ENCODE assay signal across 1 cellular context in the genomic region with DNA sequence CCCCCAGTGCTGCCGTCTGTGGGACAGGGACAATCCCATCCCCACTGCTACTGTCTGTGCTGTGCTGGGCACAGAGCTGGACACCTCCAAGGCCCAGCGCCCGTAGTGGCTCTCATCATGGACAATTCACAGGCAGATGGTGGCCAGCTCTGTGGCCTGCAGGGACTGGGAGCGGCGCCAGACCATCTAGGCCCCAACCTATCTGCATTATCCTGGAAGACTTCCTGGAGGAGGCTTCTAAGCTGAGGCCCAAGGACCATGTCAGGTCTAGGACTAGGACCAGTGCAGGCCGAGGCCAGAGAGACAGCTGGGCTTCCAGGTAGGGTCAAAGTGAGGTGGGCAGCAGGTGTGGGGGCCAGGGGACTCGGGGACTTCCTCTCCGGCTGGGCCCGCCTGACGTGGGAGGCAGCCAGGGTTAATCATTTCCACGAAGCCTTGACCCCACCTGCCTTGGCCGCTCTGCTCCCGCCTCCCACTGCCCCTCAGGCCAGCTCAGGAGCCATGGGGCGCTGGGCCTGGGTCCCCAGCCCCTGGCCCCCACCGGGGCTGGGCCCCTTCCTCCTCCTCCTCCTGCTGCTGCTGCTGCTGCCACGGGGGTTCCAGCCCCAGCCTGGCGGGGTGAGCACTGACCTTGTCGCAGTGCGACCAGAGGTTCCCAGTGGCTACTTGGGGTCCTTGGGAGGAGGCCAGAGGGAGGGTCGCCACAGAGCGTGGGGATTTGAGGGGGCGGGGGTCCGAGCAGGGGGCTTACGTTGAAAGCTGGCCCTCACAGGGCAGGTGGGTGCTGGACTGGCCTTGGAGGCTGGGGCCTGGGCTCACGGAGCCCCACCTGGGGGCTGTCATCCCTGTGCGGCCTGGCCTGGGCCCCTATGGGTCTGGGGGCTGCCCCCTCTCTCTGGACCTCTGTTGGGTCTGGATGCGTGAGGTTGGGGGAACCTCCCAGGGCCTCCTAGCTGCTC.
TF ChIP-seq lines count a peak whose summit lies in the region.

Gene HGFAC, plus strand, starts transcription at position 468 of the 959 bp plus-strand sequence. Its CDS starts 34 bp downstream, at position 502.

TF ChIP-seq in HepG2, 621 proteins besides CTCF, POLR2A, EP300 and RAD21 (continues in another document):
- TF ChIP-seq GABPA (IDR thresholded peaks at IDR 0.05; ENCODE audit: low read depth, low read length) (no peak), GABPA (CRISPR knock-in tag; IDR thresholded peaks at IDR 0.05; ENCODE audit: low read depth) (peak; percentile 59; the same call in 1 of the 2 replicates), LCORL (IDR thresholded peaks at IDR 0.05) (no peak), LCORL (CRISPR knock-in tag; IDR thresholded peaks at IDR 0.05) (peak; percentile 58; the same call in 1 of the 2 replicates), KLF6 (CRISPR knock-in tag; IDR thresholded peaks at IDR 0.05) (0 out of 2 replicates have a peak, but pooled peaks have one; percentile 33), ZNF280B (CRISPR knock-in tag; IDR thresholded peaks at IDR 0.05; ENCODE audit: borderline replicate concordance) (no peak), ZSCAN30 (CRISPR knock-in tag; IDR thresholded peaks at IDR 0.05) (no peak), KDM3A (CRISPR knock-in tag; IDR thresholded peaks at IDR 0.05; ENCODE audit: low read depth) (peak; percentile 64; the same call in 1 of the 2 replicates), ATF7 (IDR thresholded peaks at IDR 0.05) (no peak), ATF7 (CRISPR knock-in tag; IDR thresholded peaks at IDR 0.05) (no peak), BHLHE40 (IDR thresholded peaks at IDR 0.05; ENCODE audit: low read length) (no peak), GATAD1 (CRISPR knock-in tag; IDR thresholded peaks at IDR 0.05) (0 out of 2 replicates have a peak, but pooled peaks have one; percentile 14), ZNF331 (CRISPR knock-in tag; IDR thresholded peaks at IDR 0.05) (no peak), FOXJ3 (CRISPR knock-in tag; IDR thresholded peaks at IDR 0.05; ENCODE audit: borderline replicate concordance) (no peak), PCBP1 (IDR thresholded peaks at IDR 0.05; ENCODE audit: borderline replicate concordance, low read depth, low read length) (0 out of 2 replicates have a peak, but pooled peaks have one; percentile 5), ZNF207 (IDR thresholded peaks at IDR 0.05; ENCODE audit: borderline replicate concordance) (no peak), FOSL1 (CRISPR knock-in tag; IDR thresholded peaks at IDR 0.05; ENCODE audit: borderline replicate concordance) (no peak), RNF2 (conservative IDR thresholded peaks at IDR 0.05; ENCODE audit: low read depth) (no peak), ZNF543 (CRISPR knock-in tag; IDR thresholded peaks at IDR 0.05) (no peak), IRF2 (CRISPR knock-in tag; IDR thresholded peaks at IDR 0.05) (no peak), U2AF2 (IDR thresholded peaks at IDR 0.05; ENCODE audit: low read depth, low read length) (no peak), NFYC (CRISPR knock-in tag; IDR thresholded peaks at IDR 0.05) (no peak), SNAI1 (CRISPR knock-in tag; IDR thresholded peaks at IDR 0.05; ENCODE audit: borderline replicate concordance) (0 out of 2 replicates have a peak, but pooled peaks have one; percentile 75), SNRNP70 (IDR thresholded peaks at IDR 0.05; ENCODE audit: low read depth, low read length) (no peak), BRD4 (CRISPR knock-in tag; IDR thresholded peaks at IDR 0.05) (peak; percentile 3; the same call in 1 of the 2 replicates), ZNF878 (CRISPR knock-in tag; IDR thresholded peaks at IDR 0.05) (no peak), TOE1 (CRISPR knock-in tag; IDR thresholded peaks at IDR 0.05) (no peak), CCAR2 (optimal IDR thresholded peaks at IDR 0.05; ENCODE audit: low read depth, low read length) (no peak), ZNF720 (CRISPR knock-in tag; IDR thresholded peaks at IDR 0.05) (no peak), ZNF775 (CRISPR knock-in tag; IDR thresholded peaks at IDR 0.05; ENCODE audit: borderline replicate concordance) (no peak), ZSCAN22 (CRISPR knock-in tag; IDR thresholded peaks at IDR 0.05) (no peak), ZNF75D (CRISPR knock-in tag; IDR thresholded peaks at IDR 0.05; ENCODE audit: borderline replicate concordance) (no peak), SATB2 (CRISPR knock-in tag; IDR thresholded peaks at IDR 0.05) (no peak), ZNF672 (CRISPR knock-in tag; IDR thresholded peaks at IDR 0.05) (no peak)
- TF ChIP-seq, protein P1, sequence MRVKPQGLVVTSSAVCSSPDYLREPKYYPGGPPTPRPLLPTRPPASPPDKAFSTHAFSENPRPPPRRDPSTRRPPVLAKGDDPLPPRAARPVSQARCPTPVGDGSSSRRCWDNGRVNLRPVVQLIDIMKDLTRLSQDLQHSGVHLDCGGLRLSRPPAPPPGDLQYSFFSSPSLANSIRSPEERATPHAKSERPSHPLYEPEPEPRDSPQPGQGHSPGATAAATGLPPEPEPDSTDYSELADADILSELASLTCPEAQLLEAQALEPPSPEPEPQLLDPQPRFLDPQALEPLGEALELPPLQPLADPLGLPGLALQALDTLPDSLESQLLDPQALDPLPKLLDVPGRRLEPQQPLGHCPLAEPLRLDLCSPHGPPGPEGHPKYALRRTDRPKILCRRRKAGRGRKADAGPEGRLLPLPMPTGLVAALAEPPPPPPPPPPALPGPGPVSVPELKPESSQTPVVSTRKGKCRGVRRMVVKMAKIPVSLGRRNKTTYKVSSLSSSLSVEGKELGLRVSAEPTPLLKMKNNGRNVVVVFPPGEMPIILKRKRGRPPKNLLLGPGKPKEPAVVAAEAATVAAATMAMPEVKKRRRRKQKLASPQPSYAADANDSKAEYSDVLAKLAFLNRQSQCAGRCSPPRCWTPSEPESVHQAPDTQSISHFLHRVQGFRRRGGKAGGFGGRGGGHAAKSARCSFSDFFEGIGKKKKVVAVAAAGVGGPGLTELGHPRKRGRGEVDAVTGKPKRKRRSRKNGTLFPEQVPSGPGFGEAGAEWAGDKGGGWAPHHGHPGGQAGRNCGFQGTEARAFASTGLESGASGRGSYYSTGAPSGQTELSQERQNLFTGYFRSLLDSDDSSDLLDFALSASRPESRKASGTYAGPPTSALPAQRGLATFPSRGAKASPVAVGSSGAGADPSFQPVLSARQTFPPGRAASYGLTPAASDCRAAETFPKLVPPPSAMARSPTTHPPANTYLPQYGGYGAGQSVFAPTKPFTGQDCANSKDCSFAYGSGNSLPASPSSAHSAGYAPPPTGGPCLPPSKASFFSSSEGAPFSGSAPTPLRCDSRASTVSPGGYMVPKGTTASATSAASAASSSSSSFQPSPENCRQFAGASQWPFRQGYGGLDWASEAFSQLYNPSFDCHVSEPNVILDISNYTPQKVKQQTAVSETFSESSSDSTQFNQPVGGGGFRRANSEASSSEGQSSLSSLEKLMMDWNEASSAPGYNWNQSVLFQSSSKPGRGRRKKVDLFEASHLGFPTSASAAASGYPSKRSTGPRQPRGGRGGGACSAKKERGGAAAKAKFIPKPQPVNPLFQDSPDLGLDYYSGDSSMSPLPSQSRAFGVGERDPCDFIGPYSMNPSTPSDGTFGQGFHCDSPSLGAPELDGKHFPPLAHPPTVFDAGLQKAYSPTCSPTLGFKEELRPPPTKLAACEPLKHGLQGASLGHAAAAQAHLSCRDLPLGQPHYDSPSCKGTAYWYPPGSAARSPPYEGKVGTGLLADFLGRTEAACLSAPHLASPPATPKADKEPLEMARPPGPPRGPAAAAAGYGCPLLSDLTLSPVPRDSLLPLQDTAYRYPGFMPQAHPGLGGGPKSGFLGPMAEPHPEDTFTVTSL (CRISPR knock-in tag; IDR thresholded peaks at IDR 0.05; ENCODE audit: borderline replicate concordance), result no peak
- TF ChIP-seq, protein P2, sequence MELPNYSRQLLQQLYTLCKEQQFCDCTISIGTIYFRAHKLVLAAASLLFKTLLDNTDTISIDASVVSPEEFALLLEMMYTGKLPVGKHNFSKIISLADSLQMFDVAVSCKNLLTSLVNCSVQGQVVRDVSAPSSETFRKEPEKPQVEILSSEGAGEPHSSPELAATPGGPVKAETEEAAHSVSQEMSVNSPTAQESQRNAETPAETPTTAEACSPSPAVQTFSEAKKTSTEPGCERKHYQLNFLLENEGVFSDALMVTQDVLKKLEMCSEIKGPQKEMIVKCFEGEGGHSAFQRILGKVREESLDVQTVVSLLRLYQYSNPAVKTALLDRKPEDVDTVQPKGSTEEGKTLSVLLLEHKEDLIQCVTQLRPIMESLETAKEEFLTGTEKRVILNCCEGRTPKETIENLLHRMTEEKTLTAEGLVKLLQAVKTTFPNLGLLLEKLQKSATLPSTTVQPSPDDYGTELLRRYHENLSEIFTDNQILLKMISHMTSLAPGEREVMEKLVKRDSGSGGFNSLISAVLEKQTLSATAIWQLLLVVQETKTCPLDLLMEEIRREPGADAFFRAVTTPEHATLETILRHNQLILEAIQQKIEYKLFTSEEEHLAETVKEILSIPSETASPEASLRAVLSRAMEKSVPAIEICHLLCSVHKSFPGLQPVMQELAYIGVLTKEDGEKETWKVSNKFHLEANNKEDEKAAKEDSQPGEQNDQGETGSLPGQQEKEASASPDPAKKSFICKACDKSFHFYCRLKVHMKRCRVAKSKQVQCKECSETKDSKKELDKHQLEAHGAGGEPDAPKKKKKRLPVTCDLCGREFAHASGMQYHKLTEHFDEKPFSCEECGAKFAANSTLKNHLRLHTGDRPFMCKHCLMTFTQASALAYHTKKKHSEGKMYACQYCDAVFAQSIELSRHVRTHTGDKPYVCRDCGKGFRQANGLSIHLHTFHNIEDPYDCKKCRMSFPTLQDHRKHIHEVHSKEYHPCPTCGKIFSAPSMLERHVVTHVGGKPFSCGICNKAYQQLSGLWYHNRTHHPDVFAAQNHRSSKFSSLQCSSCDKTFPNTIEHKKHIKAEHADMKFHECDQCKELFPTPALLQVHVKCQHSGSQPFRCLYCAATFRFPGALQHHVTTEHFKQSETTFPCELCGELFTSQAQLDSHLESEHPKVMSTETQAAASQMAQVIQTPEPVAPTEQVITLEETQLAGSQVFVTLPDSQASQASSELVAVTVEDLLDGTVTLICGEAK (IDR thresholded peaks at IDR 0.05), result no peak
- TF ChIP-seq, protein P2 (CRISPR knock-in tag; IDR thresholded peaks at IDR 0.05), result peak; percentile 75; the same call in 1 of the 2 replicates
- TF ChIP-seq, protein P3, sequence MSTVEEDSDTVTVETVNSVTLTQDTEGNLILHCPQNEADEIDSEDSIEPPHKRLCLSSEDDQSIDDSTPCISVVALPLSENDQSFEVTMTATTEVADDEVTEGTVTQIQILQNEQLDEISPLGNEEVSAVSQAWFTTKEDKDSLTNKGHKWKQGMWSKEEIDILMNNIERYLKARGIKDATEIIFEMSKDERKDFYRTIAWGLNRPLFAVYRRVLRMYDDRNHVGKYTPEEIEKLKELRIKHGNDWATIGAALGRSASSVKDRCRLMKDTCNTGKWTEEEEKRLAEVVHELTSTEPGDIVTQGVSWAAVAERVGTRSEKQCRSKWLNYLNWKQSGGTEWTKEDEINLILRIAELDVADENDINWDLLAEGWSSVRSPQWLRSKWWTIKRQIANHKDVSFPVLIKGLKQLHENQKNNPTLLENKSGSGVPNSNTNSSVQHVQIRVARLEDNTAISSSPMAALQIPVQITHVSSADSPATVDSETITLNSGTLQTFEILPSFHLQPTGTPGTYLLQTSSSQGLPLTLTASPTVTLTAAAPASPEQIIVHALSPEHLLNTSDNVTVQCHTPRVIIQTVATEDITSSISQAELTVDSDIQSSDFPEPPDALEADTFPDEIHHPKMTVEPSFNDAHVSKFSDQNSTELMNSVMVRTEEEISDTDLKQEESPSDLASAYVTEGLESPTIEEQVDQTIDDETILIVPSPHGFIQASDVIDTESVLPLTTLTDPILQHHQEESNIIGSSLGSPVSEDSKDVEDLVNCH (CRISPR knock-in tag; IDR thresholded peaks at IDR 0.05), result no peak
- TF ChIP-seq, protein P4, sequence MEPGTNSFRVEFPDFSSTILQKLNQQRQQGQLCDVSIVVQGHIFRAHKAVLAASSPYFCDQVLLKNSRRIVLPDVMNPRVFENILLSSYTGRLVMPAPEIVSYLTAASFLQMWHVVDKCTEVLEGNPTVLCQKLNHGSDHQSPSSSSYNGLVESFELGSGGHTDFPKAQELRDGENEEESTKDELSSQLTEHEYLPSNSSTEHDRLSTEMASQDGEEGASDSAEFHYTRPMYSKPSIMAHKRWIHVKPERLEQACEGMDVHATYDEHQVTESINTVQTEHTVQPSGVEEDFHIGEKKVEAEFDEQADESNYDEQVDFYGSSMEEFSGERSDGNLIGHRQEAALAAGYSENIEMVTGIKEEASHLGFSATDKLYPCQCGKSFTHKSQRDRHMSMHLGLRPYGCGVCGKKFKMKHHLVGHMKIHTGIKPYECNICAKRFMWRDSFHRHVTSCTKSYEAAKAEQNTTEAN (CRISPR knock-in tag; conservative IDR thresholded peaks at IDR 0.05), result 0 out of 2 replicates have a peak, but pooled peaks have one; percentile 21
